1 cellular context compared by ENCODE assay signal in the genomic region with DNA sequence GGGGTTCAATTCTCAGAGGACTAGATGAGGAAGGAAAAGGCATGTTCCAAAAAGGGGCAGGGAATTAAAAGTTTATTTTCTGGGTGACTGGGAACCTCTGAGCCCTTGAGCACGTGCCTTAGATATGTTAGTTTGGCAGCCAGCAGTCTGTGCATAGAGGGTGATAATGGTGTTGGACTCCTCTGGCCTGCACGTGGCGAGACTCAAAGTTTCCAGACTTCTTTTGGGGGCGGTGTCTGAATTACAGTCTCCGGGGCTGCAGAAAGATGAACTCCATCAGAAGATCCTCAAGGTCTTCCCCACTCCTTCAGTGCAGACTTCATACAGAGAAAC.
A peak's percentile ranks its signal among the peaks of the same experiment; 100 is the strongest.
TF ChIP-seq lines count a peak whose summit lies in the region.

No MANE protein-coding gene starts in this region.

TF ChIP-seq in HepG2, 621 proteins besides CTCF, POLR2A, EP300 and RAD21 (continued from another document and continues in another):
- TF ChIP-seq, protein P1, sequence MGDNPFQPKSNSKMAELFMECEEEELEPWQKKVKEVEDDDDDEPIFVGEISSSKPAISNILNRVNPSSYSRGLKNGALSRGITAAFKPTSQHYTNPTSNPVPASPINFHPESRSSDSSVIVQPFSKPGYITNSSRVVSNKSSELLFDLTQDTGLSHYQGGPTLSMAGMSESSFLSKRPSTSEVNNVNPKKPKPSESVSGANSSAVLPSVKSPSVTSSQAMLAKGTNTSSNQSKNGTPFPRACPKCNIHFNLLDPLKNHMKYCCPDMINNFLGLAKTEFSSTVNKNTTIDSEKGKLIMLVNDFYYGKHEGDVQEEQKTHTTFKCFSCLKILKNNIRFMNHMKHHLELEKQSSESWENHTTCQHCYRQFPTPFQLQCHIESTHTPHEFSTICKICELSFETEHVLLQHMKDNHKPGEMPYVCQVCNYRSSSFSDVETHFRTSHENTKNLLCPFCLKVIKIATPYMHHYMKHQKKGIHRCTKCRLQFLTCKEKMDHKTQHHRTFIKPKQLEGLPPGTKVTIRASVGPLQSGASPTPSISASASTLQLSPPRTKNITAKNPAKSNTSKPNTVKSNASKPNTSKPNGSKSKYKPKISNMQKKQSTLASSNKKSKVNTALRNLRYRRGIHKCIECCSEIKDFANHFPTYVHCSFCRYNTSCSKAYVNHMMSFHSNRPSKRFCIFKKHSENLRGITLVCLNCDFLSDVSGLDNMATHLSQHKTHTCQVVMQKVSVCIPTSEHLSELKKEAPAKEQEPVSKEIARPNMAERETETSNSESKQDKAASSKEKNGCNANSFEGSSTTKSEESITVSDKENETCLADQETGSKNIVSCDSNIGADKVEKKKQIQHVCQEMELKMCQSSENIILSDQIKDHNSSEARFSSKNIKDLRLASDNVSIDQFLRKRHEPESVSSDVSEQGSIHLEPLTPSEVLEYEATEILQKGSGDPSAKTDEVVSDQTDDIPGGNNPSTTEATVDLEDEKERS (CRISPR knock-in tag; IDR thresholded peaks at IDR 0.05) = no peak
- TF ChIP-seq ZNF207 (IDR thresholded peaks at IDR 0.05; ENCODE audit: borderline replicate concordance) (no peak), SYNCRIP (IDR thresholded peaks at IDR 0.05; ENCODE audit: insufficient read depth, low read depth, low read length) (no peak), ZNF337 (CRISPR knock-in tag; IDR thresholded peaks at IDR 0.05; ENCODE audit: borderline replicate concordance, low read depth) (no peak), LCORL (IDR thresholded peaks at IDR 0.05) (no peak), LCORL (CRISPR knock-in tag; IDR thresholded peaks at IDR 0.05) (no peak), RNF2 (conservative IDR thresholded peaks at IDR 0.05; ENCODE audit: low read depth) (no peak), ISL2 (CRISPR knock-in tag; IDR thresholded peaks at IDR 0.05) (0 out of 2 replicates have a peak, but pooled peaks have one; percentile 2), ZNF720 (CRISPR knock-in tag; IDR thresholded peaks at IDR 0.05) (no peak), GABPB1 (CRISPR knock-in tag; IDR thresholded peaks at IDR 0.05) (no peak), PAWR (CRISPR knock-in tag; IDR thresholded peaks at IDR 0.05; ENCODE audit: borderline replicate concordance) (no peak), HHEX (CRISPR knock-in tag; IDR thresholded peaks at IDR 0.05) (no peak), ZNF292 (CRISPR knock-in tag; IDR thresholded peaks at IDR 0.05; ENCODE audit: borderline replicate concordance, low read depth) (0 out of 2 replicates have a peak, but pooled peaks have one; percentile 16), ZFP36L2 (CRISPR knock-in tag; IDR thresholded peaks at IDR 0.05) (no peak), ZNF737 (CRISPR knock-in tag; IDR thresholded peaks at IDR 0.05; ENCODE audit: borderline replicate concordance) (0 out of 2 replicates have a peak, but pooled peaks have one; percentile 49), SPEN (CRISPR knock-in tag; IDR thresholded peaks at IDR 0.05; ENCODE audit: low read depth) (no peak), MAFF (IDR thresholded peaks at IDR 0.05; ENCODE audit: low read depth, low read length) (no peak), SUZ12 (IDR thresholded peaks at IDR 0.05; ENCODE audit: low read depth, low read length) (no peak), POGZ (CRISPR knock-in tag; IDR thresholded peaks at IDR 0.05) (0 out of 2 replicates have a peak, but pooled peaks have one; percentile 11), FOXP1 (IDR thresholded peaks at IDR 0.05) (no peak), FOXP1 (CRISPR knock-in tag; IDR thresholded peaks at IDR 0.05) (no peak), ZNF121 (CRISPR knock-in tag; IDR thresholded peaks at IDR 0.05) (no peak), ZNF7 (CRISPR knock-in tag; IDR thresholded peaks at IDR 0.05) (no peak), BHLHE40 (IDR thresholded peaks at IDR 0.05; ENCODE audit: low read length) (peak; percentile 16; the same call in 1 of the 2 replicates), NFIB (CRISPR knock-in tag; IDR thresholded peaks at IDR 0.05; ENCODE audit: borderline replicate concordance) (no peak), KLF11 (CRISPR knock-in tag; IDR thresholded peaks at IDR 0.05) (no peak), FOXA3 (CRISPR knock-in tag; IDR thresholded peaks at IDR 0.05) (no peak), ELF1 (CRISPR knock-in tag; IDR thresholded peaks at IDR 0.05) (no peak), ZNF678 (CRISPR knock-in tag; IDR thresholded peaks at IDR 0.05) (no peak), MIXL1 (CRISPR knock-in tag; IDR thresholded peaks at IDR 0.05) (no peak), ZNF674 (CRISPR knock-in tag; IDR thresholded peaks at IDR 0.05; ENCODE audit: low read depth) (no peak), ZNF879 (CRISPR knock-in tag; IDR thresholded peaks at IDR 0.05) (no peak), SMARCE1 (IDR thresholded peaks at IDR 0.05; ENCODE audit: borderline replicate concordance) (no peak), SP1 (IDR thresholded peaks at IDR 0.05) (no peak), SP1 (CRISPR knock-in tag; IDR thresholded peaks at IDR 0.05) (no peak), ZFP41 (CRISPR knock-in tag; IDR thresholded peaks at IDR 0.05; ENCODE audit: borderline replicate concordance) (no peak), PHF5A (CRISPR knock-in tag; IDR thresholded peaks at IDR 0.05; ENCODE audit: low read depth, unreplicated experiment) (no peak), SSRP1 (CRISPR knock-in tag; IDR thresholded peaks at IDR 0.05) (no peak), TAF15 (IDR thresholded peaks at IDR 0.05; ENCODE audit: low read depth, low read length, poor library complexity, severe bottlenecking) (no peak), ZBTB38 (CRISPR knock-in tag; IDR thresholded peaks at IDR 0.05) (no peak), ATM (IDR thresholded peaks at IDR 0.05; ENCODE audit: borderline replicate concordance) (no peak), YEATS2 (CRISPR knock-in tag; IDR thresholded peaks at IDR 0.05; ENCODE audit: borderline replicate concordance) (no peak), ZNF670 (CRISPR knock-in tag; IDR thresholded peaks at IDR 0.05; ENCODE audit: borderline replicate concordance) (no peak), KLF16 (CRISPR knock-in tag; IDR thresholded peaks at IDR 0.05) (0 out of 4 replicates have a peak, but pooled peaks of 1 of the 2 experiments have one; percentile 2), SOX6 (IDR thresholded peaks at IDR 0.05) (no peak), SOX6 (CRISPR knock-in tag; IDR thresholded peaks at IDR 0.05) (peak; percentile 58)
- TF ChIP-seq, protein P2, sequence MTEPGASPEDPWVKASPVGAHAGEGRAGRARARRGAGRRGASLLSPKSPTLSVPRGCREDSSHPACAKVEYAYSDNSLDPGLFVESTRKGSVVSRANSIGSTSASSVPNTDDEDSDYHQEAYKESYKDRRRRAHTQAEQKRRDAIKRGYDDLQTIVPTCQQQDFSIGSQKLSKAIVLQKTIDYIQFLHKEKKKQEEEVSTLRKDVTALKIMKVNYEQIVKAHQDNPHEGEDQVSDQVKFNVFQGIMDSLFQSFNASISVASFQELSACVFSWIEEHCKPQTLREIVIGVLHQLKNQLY (CRISPR knock-in tag; IDR thresholded peaks at IDR 0.05) = no peak
- TF ChIP-seq, protein P3, sequence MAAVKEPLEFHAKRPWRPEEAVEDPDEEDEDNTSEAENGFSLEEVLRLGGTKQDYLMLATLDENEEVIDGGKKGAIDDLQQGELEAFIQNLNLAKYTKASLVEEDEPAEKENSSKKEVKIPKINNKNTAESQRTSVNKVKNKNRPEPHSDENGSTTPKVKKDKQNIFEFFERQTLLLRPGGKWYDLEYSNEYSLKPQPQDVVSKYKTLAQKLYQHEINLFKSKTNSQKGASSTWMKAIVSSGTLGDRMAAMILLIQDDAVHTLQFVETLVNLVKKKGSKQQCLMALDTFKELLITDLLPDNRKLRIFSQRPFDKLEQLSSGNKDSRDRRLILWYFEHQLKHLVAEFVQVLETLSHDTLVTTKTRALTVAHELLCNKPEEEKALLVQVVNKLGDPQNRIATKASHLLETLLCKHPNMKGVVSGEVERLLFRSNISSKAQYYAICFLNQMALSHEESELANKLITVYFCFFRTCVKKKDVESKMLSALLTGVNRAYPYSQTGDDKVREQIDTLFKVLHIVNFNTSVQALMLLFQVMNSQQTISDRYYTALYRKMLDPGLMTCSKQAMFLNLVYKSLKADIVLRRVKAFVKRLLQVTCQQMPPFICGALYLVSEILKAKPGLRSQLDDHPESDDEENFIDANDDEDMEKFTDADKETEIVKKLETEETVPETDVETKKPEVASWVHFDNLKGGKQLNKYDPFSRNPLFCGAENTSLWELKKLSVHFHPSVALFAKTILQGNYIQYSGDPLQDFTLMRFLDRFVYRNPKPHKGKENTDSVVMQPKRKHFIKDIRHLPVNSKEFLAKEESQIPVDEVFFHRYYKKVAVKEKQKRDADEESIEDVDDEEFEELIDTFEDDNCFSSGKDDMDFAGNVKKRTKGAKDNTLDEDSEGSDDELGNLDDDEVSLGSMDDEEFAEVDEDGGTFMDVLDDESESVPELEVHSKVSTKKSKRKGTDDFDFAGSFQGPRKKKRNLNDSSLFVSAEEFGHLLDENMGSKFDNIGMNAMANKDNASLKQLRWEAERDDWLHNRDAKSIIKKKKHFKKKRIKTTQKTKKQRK (IDR thresholded peaks at IDR 0.05; ENCODE audit: low read length) = no peak
- TF ChIP-seq, protein P4, sequence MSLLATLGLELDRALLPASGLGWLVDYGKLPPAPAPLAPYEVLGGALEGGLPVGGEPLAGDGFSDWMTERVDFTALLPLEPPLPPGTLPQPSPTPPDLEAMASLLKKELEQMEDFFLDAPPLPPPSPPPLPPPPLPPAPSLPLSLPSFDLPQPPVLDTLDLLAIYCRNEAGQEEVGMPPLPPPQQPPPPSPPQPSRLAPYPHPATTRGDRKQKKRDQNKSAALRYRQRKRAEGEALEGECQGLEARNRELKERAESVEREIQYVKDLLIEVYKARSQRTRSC (CRISPR knock-in tag; IDR thresholded peaks at IDR 0.05; ENCODE audit: low read depth) = no peak
- TF ChIP-seq, protein P5, sequence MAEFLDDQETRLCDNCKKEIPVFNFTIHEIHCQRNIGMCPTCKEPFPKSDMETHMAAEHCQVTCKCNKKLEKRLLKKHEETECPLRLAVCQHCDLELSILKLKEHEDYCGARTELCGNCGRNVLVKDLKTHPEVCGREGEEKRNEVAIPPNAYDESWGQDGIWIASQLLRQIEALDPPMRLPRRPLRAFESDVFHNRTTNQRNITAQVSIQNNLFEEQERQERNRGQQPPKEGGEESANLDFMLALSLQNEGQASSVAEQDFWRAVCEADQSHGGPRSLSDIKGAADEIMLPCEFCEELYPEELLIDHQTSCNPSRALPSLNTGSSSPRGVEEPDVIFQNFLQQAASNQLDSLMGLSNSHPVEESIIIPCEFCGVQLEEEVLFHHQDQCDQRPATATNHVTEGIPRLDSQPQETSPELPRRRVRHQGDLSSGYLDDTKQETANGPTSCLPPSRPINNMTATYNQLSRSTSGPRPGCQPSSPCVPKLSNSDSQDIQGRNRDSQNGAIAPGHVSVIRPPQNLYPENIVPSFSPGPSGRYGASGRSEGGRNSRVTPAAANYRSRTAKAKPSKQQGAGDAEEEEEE (CRISPR knock-in tag; IDR thresholded peaks at IDR 0.05; ENCODE audit: borderline replicate concordance) = no peak
- TF ChIP-seq, protein P6, sequence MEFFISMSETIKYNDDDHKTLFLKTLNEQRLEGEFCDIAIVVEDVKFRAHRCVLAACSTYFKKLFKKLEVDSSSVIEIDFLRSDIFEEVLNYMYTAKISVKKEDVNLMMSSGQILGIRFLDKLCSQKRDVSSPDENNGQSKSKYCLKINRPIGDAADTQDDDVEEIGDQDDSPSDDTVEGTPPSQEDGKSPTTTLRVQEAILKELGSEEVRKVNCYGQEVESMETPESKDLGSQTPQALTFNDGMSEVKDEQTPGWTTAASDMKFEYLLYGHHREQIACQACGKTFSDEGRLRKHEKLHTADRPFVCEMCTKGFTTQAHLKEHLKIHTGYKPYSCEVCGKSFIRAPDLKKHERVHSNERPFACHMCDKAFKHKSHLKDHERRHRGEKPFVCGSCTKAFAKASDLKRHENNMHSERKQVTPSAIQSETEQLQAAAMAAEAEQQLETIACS (CRISPR knock-in tag; IDR thresholded peaks at IDR 0.05) = no peak
- TF ChIP-seq, protein P7, sequence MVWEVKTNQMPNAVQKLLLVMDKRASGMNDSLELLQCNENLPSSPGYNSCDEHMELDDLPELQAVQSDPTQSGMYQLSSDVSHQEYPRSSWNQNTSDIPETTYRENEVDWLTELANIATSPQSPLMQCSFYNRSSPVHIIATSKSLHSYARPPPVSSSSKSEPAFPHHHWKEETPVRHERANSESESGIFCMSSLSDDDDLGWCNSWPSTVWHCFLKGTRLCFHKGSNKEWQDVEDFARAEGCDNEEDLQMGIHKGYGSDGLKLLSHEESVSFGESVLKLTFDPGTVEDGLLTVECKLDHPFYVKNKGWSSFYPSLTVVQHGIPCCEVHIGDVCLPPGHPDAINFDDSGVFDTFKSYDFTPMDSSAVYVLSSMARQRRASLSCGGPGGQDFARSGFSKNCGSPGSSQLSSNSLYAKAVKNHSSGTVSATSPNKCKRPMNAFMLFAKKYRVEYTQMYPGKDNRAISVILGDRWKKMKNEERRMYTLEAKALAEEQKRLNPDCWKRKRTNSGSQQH (CRISPR knock-in tag; IDR thresholded peaks at IDR 0.05; ENCODE audit: low read depth) = no peak
- TF ChIP-seq, protein P8, sequence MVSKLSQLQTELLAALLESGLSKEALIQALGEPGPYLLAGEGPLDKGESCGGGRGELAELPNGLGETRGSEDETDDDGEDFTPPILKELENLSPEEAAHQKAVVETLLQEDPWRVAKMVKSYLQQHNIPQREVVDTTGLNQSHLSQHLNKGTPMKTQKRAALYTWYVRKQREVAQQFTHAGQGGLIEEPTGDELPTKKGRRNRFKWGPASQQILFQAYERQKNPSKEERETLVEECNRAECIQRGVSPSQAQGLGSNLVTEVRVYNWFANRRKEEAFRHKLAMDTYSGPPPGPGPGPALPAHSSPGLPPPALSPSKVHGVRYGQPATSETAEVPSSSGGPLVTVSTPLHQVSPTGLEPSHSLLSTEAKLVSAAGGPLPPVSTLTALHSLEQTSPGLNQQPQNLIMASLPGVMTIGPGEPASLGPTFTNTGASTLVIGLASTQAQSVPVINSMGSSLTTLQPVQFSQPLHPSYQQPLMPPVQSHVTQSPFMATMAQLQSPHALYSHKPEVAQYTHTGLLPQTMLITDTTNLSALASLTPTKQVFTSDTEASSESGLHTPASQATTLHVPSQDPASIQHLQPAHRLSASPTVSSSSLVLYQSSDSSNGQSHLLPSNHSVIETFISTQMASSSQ (IDR thresholded peaks at IDR 0.05; ENCODE audit: low read depth) = no peak
- TF ChIP-seq, protein P8 (CRISPR knock-in tag; IDR thresholded peaks at IDR 0.05; ENCODE audit: borderline replicate concordance) = peak; percentile 54; the same call in 1 of the 2 replicates
- TF ChIP-seq, protein P9, sequence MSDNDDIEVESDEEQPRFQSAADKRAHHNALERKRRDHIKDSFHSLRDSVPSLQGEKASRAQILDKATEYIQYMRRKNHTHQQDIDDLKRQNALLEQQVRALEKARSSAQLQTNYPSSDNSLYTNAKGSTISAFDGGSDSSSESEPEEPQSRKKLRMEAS (IDR thresholded peaks at IDR 0.05) = peak; percentile 71; the same call in 1 of the 2 replicates
